7 cellular contexts compared by ENCODE assay signal in genomic region chr1:6447818-6448748, GRCh38. TPM values are rescaled to one million over a fixed set of nuclear protein-coding genes. Genes with fewer than 3 reads are reported as not detected.
DNase-seq lines count a peak whose midpoint lies in the region; ATAC-seq and TF ChIP-seq lines count a peak whose summit lies in the region.

No MANE protein-coding gene starts in this region.

- peak overlapping the region; percentile 89 for H2BK15ac ChIP-seq in neuronal stem cell (ENCODE audit: low read length)

- peak overlapping the region; percentile 13 for H2AK5ac ChIP-seq in neuronal stem cell (ENCODE audit: low read depth, low read length)

- peak overlapping the region; percentile 89 for H3K23ac ChIP-seq in neuronal stem cell (ENCODE audit: low read depth, low read length, poor library complexity)

- no peaks in the 10 kb centered on the region for H3K4me1 ChIP-seq in HEK293 (ENCODE audit: control insufficient read depth, insufficient read depth, low read length)
- H3K4me1 ChIP-seq in neuronal stem cell (ENCODE audit: control insufficient read depth in 2 of 2, insufficient read depth in 1 of 2, low read depth in 1 of 2, low read length in 2 of 2) = peaks cover 14 to 33% of the 10 kb centered on the region in 2 donors

- H3K9ac ChIP-seq in neuronal stem cell (ENCODE audit: low read depth, low read length, poor library complexity) = peak overlapping the region; percentile 44

- ATAC-seq in GM19395 (IDR thresholded peaks at IDR 0.05; ENCODE audit: unreplicated experiment) (no peak), GM18868 (IDR thresholded peaks at IDR 0.05; ENCODE audit: unreplicated experiment) (no peak)

- TF ChIP-seq CTCF in HEK293 (tag by site-specific recombination; IDR thresholded peaks at IDR 0.05) (no peak), coronary artery (IDR thresholded peaks at IDR 0.05) (no peak)

- H3K79me1 ChIP-seq in neuronal stem cell (ENCODE audit: low read depth, low read length) = no peaks in the 10 kb centered on the region

- peak overlapping the region; percentile 24 for H2BK5ac ChIP-seq in neuronal stem cell (ENCODE audit: low read length)

- CTCF ChIA-PET in HEK293 (lab: Yijun Ruan, JAX) = interaction anchor here (1.3 to 2.2 kb wide), 3 partner anchors 10 to 201 kb away, joined by 3 to 11 read pairs (median 7); no protein-coding TSS in a partner anchor

- no peak overlapping the region for H3K27ac ChIP-seq in HEK293 (ENCODE audit: extremely low read depth, low read depth, low read length)
- no peak overlapping the region for H3K27ac ChIP-seq in coronary artery
- H3K27ac ChIP-seq in neuronal stem cell (replicated peaks; ENCODE audit: low read length) = no peak overlapping the region

- WGBS in neuronal stem cell (ENCODE audit: extremely low coverage in 2 of 2, insufficient read length in 2 of 2, insufficient replicate concordance in 1 of 2), 2 donors = no CpG with 5 or more reads among the region's 68 CpGs

- peak overlapping the region; percentile 38 for H3K14ac ChIP-seq in neuronal stem cell (ENCODE audit: low read length)

- H3K9me3 ChIP-seq in HEK293 (ENCODE audit: control insufficient read depth, insufficient read depth, low read depth, low read length) = no peaks in the 10 kb centered on the region
- no peaks in the 10 kb centered on the region for H3K9me3 ChIP-seq in neuronal stem cell (replicated peaks in 1 of 2; ENCODE audit: control insufficient read depth in 2 of 2, insufficient read depth in 1 of 2, low read depth in 1 of 2, low read length in 2 of 2)

- no peak overlapping the region for H3K4ac ChIP-seq in neuronal stem cell (ENCODE audit: low read length)

- peak overlapping the region; percentile 96 for H2AFZ ChIP-seq in neuronal stem cell (ENCODE audit: low read length)

- H2BK12ac ChIP-seq in neuronal stem cell (ENCODE audit: low read length) = peak overlapping the region; percentile 58

- peak overlapping the region; percentile 95 for H3K18ac ChIP-seq in neuronal stem cell (ENCODE audit: low read length)

- no peaks in the 10 kb centered on the region for H3K36me3 ChIP-seq in HEK293 (ENCODE audit: control insufficient read depth in 2 of 2, insufficient read depth in 1 of 2, low read length in 2 of 2)
- no peaks in the 10 kb centered on the region for H3K36me3 ChIP-seq in neuronal stem cell (replicated peaks in 1 of 2; ENCODE audit: control insufficient read depth in 2 of 2, insufficient read depth in 2 of 2, low read length in 2 of 2)

- peak overlapping the region; percentile 17 for H4K8ac ChIP-seq in neuronal stem cell (ENCODE audit: low read depth, low read length)

- DNase-seq in NCI-H510A (lab: John Stamatoyannopoulos, UW) = peak; percentile 97
- DNase-seq in coronary artery (ENCODE audit: low spot score) = no peak
- no peak for DNase-seq in neuronal stem cell (ENCODE audit: low spot score)
- DNase-seq in NCI-H226 = no peak

- peak overlapping the region; percentile 73 for H3K4me2 ChIP-seq in neuronal stem cell (ENCODE audit: insufficient read depth, low read length, poor library complexity, severe bottlenecking)

- no peak overlapping the region for H4K91ac ChIP-seq in neuronal stem cell (ENCODE audit: low read depth, low read length, poor library complexity)

- no peak overlapping the region for H3K4me3 ChIP-seq in HEK293 (ENCODE audit: low read depth, low read length)
- H3K4me3 ChIP-seq in coronary artery = peak overlapping the region; percentile 66
- peak overlapping the region; percentile 42 to 59 for H3K4me3 ChIP-seq in neuronal stem cell (ENCODE audit: low read length in 2 of 2)

- H2BK120ac ChIP-seq in neuronal stem cell (ENCODE audit: low read depth, low read length) = no peak overlapping the region

- POLR2A ChIA-PET in HEK293 (lab: Yijun Ruan, JAX) = no interaction called here

- peaks cover 0 to 64% (median 15%) of the 10 kb centered on the region in 3 experiments for H3K27me3 ChIP-seq in neuronal stem cell (ENCODE audit: control insufficient read depth in 3 of 3, insufficient read depth in 3 of 3, low read depth in 1 of 3, low read length in 3 of 3)

TF ChIP-seq in HEK293, 187 proteins besides CTCF, POLR2A, EP300 and RAD21:
- peak; percentile 27; the same call in 1 of the 2 replicates for TF ChIP-seq GLIS2 (tag by site-specific recombination; IDR thresholded peaks at IDR 0.05)
- no peak for TF ChIP-seq ZSCAN16 (tag by site-specific recombination; IDR thresholded peaks at IDR 0.05)
- no peak for TF ChIP-seq ZNF629 (tag by site-specific recombination; IDR thresholded peaks at IDR 0.05)
- TF ChIP-seq AEBP2 (tag by site-specific recombination; IDR thresholded peaks at IDR 0.05; ENCODE audit: borderline replicate concordance) = no peak
- TF ChIP-seq TRIM28 (IDR thresholded peaks at IDR 0.05; ENCODE audit: borderline replicate concordance, low read length) = no peak
- no peak for TF ChIP-seq ZNF426 (tag by site-specific recombination; IDR thresholded peaks at IDR 0.05)
- TF ChIP-seq ZNF670 (tag by site-specific recombination; IDR thresholded peaks at IDR 0.05; ENCODE audit: low read depth) = no peak
- no peak for TF ChIP-seq ZFP37 (tag by site-specific recombination; IDR thresholded peaks at IDR 0.05)
- peak; percentile 77 for TF ChIP-seq ZIC2 (tag by site-specific recombination; IDR thresholded peaks at IDR 0.05)
- TF ChIP-seq ZBTB26 (tag by site-specific recombination; optimal IDR thresholded peaks at IDR 0.05) = peak; percentile 37
- TF ChIP-seq, protein P1, sequence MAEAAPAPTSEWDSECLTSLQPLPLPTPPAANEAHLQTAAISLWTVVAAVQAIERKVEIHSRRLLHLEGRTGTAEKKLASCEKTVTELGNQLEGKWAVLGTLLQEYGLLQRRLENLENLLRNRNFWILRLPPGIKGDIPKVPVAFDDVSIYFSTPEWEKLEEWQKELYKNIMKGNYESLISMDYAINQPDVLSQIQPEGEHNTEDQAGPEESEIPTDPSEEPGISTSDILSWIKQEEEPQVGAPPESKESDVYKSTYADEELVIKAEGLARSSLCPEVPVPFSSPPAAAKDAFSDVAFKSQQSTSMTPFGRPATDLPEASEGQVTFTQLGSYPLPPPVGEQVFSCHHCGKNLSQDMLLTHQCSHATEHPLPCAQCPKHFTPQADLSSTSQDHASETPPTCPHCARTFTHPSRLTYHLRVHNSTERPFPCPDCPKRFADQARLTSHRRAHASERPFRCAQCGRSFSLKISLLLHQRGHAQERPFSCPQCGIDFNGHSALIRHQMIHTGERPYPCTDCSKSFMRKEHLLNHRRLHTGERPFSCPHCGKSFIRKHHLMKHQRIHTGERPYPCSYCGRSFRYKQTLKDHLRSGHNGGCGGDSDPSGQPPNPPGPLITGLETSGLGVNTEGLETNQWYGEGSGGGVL (tag by site-specific recombination; IDR thresholded peaks at IDR 0.05) = no peak
- TF ChIP-seq ZBTB8A (tag by site-specific recombination; IDR thresholded peaks at IDR 0.05) = 0 out of 2 replicates have a peak, but pooled peaks have one; percentile 25
- TF ChIP-seq, protein P2, sequence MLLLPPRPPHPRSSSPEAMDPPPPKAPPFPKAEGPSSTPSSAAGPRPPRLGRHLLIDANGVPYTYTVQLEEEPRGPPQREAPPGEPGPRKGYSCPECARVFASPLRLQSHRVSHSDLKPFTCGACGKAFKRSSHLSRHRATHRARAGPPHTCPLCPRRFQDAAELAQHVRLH (tag by site-specific recombination; IDR thresholded peaks at IDR 0.05) = no peak
- 0 out of 2 replicates have a peak, but pooled peaks have one; percentile 12 for TF ChIP-seq SP3 (tag by site-specific recombination; IDR thresholded peaks at IDR 0.05)
- peak; percentile 79 for TF ChIP-seq KLF1 (tag by site-specific recombination; IDR thresholded peaks at IDR 0.05)
- TF ChIP-seq ZNF610 (tag by site-specific recombination; IDR thresholded peaks at IDR 0.05; ENCODE audit: borderline replicate concordance) = no peak
- TF ChIP-seq GLI4 (tag by site-specific recombination; IDR thresholded peaks at IDR 0.05) = no peak
- no peak for TF ChIP-seq ZNF747 (tag by site-specific recombination; IDR thresholded peaks at IDR 0.05)
- TF ChIP-seq ZNF341 (tag by site-specific recombination; IDR thresholded peaks at IDR 0.05; ENCODE audit: low read depth) = 0 out of 2 replicates have a peak, but pooled peaks have one; percentile 13

RNA-seq across cellular contexts. Expression of gene TNFRSF25, which starts 17.9 kb away (rescaled TPM):
- polyA plus RNA-seq in neuronal stem cell (2013, experiment 1 of 2) = 14.5 TPM
- 14.1 TPM for polyA plus RNA-seq in neuronal stem cell (2013, experiment 2 of 2)

RNA-seq across cellular contexts. Expression of gene ESPN, which starts 23.5 kb away (rescaled TPM):
- 3.5 TPM for polyA plus RNA-seq in neuronal stem cell (2013, experiment 1 of 2)
- 3.6 TPM for polyA plus RNA-seq in neuronal stem cell (2013, experiment 2 of 2)

RNA-seq across cellular contexts. Expression of gene HES2, which starts 28.4 kb away (rescaled TPM):
- polyA plus RNA-seq in neuronal stem cell (2013, experiment 1 of 2) = 0.26 TPM
- 0.22 TPM for polyA plus RNA-seq in neuronal stem cell (2013, experiment 2 of 2)

RNA-seq across cellular contexts. Expression of gene PLEKHG5, which starts 43.4 kb away (rescaled TPM):
- polyA plus RNA-seq in neuronal stem cell (2013, experiment 1 of 2) = 18.8 TPM
- 18.8 TPM for polyA plus RNA-seq in neuronal stem cell (2013, experiment 2 of 2)

RNA-seq across cellular contexts. Expression of gene ACOT7, which starts 54.5 kb away (rescaled TPM):
- 83.2 TPM for polyA plus RNA-seq in neuronal stem cell (2013, experiment 1 of 2)
- 81.2 TPM for polyA plus RNA-seq in neuronal stem cell (2013, experiment 2 of 2)
